ENCODE assay signal across 7 cellular contexts in the genomic region with DNA sequence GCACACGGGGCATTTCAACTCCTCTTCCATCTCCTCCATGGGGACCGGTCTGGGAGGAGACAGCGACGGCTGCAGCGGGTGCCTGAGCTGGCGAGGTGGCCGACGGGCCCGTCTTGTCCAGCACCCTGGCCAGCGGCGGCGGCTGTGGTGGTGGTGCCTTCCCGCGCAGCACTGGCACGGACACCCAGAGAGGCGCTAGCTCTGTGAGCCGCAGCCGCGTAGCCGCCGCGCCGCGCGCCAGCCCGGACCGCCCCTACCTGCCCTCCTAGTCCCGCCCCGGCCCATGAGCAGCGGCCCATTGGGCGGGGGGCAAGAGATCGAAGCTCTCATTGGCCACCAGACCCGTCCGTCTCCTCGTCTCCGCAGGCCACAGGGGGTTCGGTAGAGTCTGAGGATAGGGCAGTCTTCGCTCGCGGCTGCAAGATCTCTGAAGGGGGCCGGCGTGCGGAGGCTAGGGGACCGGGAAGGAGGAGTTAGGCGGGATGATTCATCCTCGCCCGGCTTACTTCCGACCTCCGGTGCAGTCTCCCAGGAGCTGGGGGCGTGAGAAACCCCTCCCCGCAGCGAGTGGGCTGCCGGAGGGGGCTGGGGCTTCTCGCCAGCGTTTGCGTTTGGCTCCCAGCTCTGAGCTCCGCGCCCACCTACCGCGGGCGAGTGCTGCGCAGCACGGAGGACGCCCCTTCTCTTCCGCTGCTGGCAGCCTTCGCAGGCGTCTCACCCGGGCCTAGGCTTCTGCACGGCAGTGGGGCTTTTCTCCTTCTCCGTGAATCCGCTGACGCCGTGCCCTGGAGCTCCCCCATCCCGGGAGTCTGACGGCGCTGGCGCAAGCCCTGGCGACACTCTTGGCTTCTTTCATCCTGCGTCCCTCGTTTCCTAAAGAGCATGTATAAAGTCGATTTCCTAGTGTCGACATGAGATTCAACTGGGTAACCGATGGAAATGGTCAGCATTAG. TPM values are rescaled to one million over a fixed set of nuclear protein-coding genes. Genes with fewer than 3 reads are reported as not detected.
DNase-seq lines count a peak whose midpoint lies in the region; ATAC-seq and TF ChIP-seq lines count a peak whose summit lies in the region.

A gene (minus strand): TSS at position 205 of the 953 bp plus-strand sequence. CDS start 166 bp downstream, at position 39.

- H3K27ac ChIP-seq in brain microvascular endothelial cell (peak within 1 kb of the TSS; percentile 77), iPS DF 6.9 (ENCODE audit: low read length) (no peak within 1 kb of the TSS)

- no CpG with 5 or more reads among the region's 83 CpGs for WGBS in iPS DF 6.9 (ENCODE audit: insufficient coverage, insufficient read length)

- peaks cover 6% of the 10 kb centered on the region for H3K4me1 ChIP-seq in iPS DF 6.9 (ENCODE audit: control insufficient read depth, insufficient read depth, low read length)

- ATAC-seq in GM18858 (IDR thresholded peaks at IDR 0.05; ENCODE audit: unreplicated experiment): peak; percentile 97
- ATAC-seq in HG03066 (IDR thresholded peaks at IDR 0.05; ENCODE audit: low read depth, unreplicated experiment): peak; percentile 98
- peak; percentile 98 for ATAC-seq in sciatic nerve

- H3K27me3 ChIP-seq in brain microvascular endothelial cell (replicated peaks): peaks cover 10% of the 10 kb centered on the region
- peaks cover 13% of the 10 kb centered on the region; the same call in 1 of the 2 replicates for H3K27me3 ChIP-seq in iPS DF 6.9 (ENCODE audit: control insufficient read depth, insufficient read depth, low read length)

- TF ChIP-seq CTCF in brain microvascular endothelial cell (IDR thresholded peaks at IDR 0.05; ENCODE audit: low read depth, low read length, missing control alignments): no peak

- intact Hi-C loops in sciatic nerve (cut with DNase I): no loop called here

- no peaks in the 10 kb centered on the region for H3K9me3 ChIP-seq in iPS DF 6.9 (ENCODE audit: control insufficient read depth, insufficient read depth, low read length)

- in situ Hi-C loops in brain microvascular endothelial cell (cut with HindIII; ENCODE audit: low pct_ligation_motif_present, low sequenced_read_pairs): no loop called here

- peak; percentile 98 for DNase-seq in NCI-H2107 (lab: John Stamatoyannopoulos, UW)
- DNase-seq in UCSD-AML1 (lab: John Stamatoyannopoulos, UW; ENCODE audit: unreplicated experiment): peak; percentile 52
- DNase-seq in brain microvascular endothelial cell: peak; percentile 99
- peak; percentile 92 for DNase-seq in iPS DF 6.9 (ENCODE audit: low read depth, low spot score)
- peak; percentile 97 for DNase-seq in sciatic nerve (ENCODE audit: low spot score)

- peak within 1 kb of the TSS; percentile 62 for H3K4me3 ChIP-seq in brain microvascular endothelial cell (ENCODE audit: low read depth, low read length)
- peak within 1 kb of the TSS; percentile 55; the same call in 1 of the 2 replicates for H3K4me3 ChIP-seq in iPS DF 6.9 (ENCODE audit: low read length)

- no peaks in the 10 kb centered on the region for H3K36me3 ChIP-seq in brain microvascular endothelial cell (replicated peaks)
- H3K36me3 ChIP-seq in iPS DF 6.9 (ENCODE audit: control insufficient read depth, insufficient read depth, low read length): no peaks in the 10 kb centered on the region

RNA-seq across cellular contexts. Expression of the gene that starts here (rescaled TPM):
- 5.4 TPM for total RNA-seq in sciatic nerve
